32 cellular contexts compared by ENCODE assay signal in the genomic region with DNA sequence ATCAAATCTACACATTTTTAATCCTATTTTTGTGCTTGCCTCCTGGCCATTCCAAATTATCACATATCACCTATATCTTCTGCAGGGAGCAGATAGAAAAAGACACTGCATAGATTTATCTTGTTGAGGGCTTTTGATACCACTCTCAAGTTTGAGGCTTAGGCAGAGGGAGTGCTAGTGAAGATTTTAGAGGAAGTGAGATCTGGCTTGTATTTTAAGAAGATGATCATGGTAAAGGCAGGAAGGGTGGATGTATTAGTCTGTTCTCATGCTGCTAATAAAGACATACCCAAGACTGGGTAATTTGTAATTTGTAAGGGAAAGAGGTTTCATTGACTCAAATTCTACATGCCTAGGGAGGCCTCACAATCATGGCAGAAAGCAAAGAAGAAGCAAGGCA.
"Had no signal": no experiment of that assay in that cellular context is flagged by ENCODE, and none has a peak within 500 bp of the region (broad histone marks: within the 10 kb centered on the region; RNA-seq: fewer than 3 reads in every experiment).

No MANE protein-coding gene starts in this region.

- ATAC-seq: activated CD4-positive, CD25-positive, alpha-beta regulatory T cell treated with anti-CD3 and anti-CD28 coated beads, Interleukin-2, amount 50 U/mL, for 24 hours; body of pancreas; esophagus mucosa; left lobe of liver; stimulated activated memory B cell treated with anti-CD40 and anti-IgM and Interleukin-4, amounts not matched to agents 10 μg/mL and 1 μg/mL and 100 μg/mL, for 72 hours; stimulated activated naive CD8-positive, alpha-beta T cell treated with anti-CD3 and anti-CD28 coated beads, Interleukin-15, amount 100 ng/mL, for 72 hours; upper lobe of right lung had no signal

- FAIRE-seq: small intestine, TTC549 had no signal

- H3K36me3 Mint-ChIP-seq: activated naive CD8-positive, alpha-beta T cell; naive B cell; stimulated activated memory B cell treated with anti-CD40 and anti-IgM and Interleukin-4, amounts not matched to agents 10 μg/mL and 1 μg/mL and 100 μg/mL, for 72 hours had no signal

- H3K36me3 ChIP-seq: cardiac muscle cell, ovary, prostate gland, sigmoid colon, thyroid gland, upper lobe of right lung, WERI-Rb-1 had no signal

- H3K4me1 Mint-ChIP-seq: naive B cell; stimulated activated naive CD8-positive, alpha-beta T cell treated with anti-CD3 and anti-CD28 coated beads, Interleukin-15, amount 100 ng/mL, for 72 hours had no signal

- DNase-seq: activated CD4-positive, alpha-beta T cell treated with anti-CD3 and anti-CD28 coated beads for 48 hours; activated CD4-positive, alpha-beta T cell treated with anti-CD3 and anti-CD28 coated beads, Interleukin-2, amount 50 U/mL, for 48 hours; activated CD8-positive, alpha-beta memory T cell treated with anti-CD3 and anti-CD28 coated beads for 24 hours; activated effector memory CD4-positive, alpha-beta T cell treated with Interleukin-2 at 50 U/mL for 16 hours; activated naive CD4-positive, alpha-beta T cell treated with Interleukin-2 at 50 U/mL for 16 hours; anterior cingulate cortex; body of pancreas; cerebellar nuclear complex; foreskin fibroblast; head of caudate nucleus; naive B cell; ovary; sigmoid colon; small intestine; stimulated activated CD4-positive, alpha-beta T cell treated with anti-CD3 and anti-CD28 coated beads, Interleukin-4, amount 100 ng/mL, for 24 hours; stimulated activated naive CD8-positive, alpha-beta T cell treated with anti-CD3 and anti-CD28 coated beads, Interleukin-15, amount 100 ng/mL, for 72 hours; substantia nigra; T-helper 9 cell; thyroid gland; upper lobe of right lung; WERI-Rb-1 had no signal

- H3K9me3 ChIP-seq: body of pancreas, ovary, prostate gland, sigmoid colon, thyroid gland, upper lobe of right lung had no signal

- H3K4me1 ChIP-seq: body of pancreas, prostate gland, upper lobe of right lung had no signal

- H3K9me3 Mint-ChIP-seq: stimulated activated memory B cell treated with anti-CD40 and anti-IgM and Interleukin-4, amounts not matched to agents 10 μg/mL and 1 μg/mL and 100 μg/mL, for 72 hours; stimulated activated naive CD8-positive, alpha-beta T cell treated with anti-CD3 and anti-CD28 coated beads, Interleukin-15, amount 100 ng/mL, for 72 hours; T-helper 1 cell treated with Interleukin-12 subunit alpha and Interleukin-12 subunit beta and Interleukin-4 antibody, amounts not matched to agents 30 μg/mL and 1 μg/mL, for 36 hours had no signal

- H3K4me3 Mint-ChIP-seq: activated naive CD8-positive, alpha-beta T cell; naive B cell; stimulated activated memory B cell treated with anti-CD40 and anti-IgM and Interleukin-4, amounts not matched to agents 10 μg/mL and 1 μg/mL and 100 μg/mL, for 72 hours; stimulated activated naive CD8-positive, alpha-beta T cell treated with anti-CD3 and anti-CD28 coated beads, Interleukin-15, amount 100 ng/mL, for 72 hours; T-helper 1 cell treated with Interleukin-12 subunit alpha and Interleukin-12 subunit beta and Interleukin-4 antibody, amounts not matched to agents 30 μg/mL and 1 μg/mL, for 36 hours had no signal

- H3K27ac Mint-ChIP-seq: activated naive CD8-positive, alpha-beta T cell; naive B cell; stimulated activated memory B cell treated with anti-CD40 and anti-IgM and Interleukin-4, amounts not matched to agents 10 μg/mL and 1 μg/mL and 100 μg/mL, for 72 hours; stimulated activated naive CD8-positive, alpha-beta T cell treated with anti-CD3 and anti-CD28 coated beads, Interleukin-15, amount 100 ng/mL, for 72 hours; T-helper 1 cell treated with Interleukin-12 subunit alpha and Interleukin-12 subunit beta and Interleukin-4 antibody, amounts not matched to agents 30 μg/mL and 1 μg/mL, for 36 hours had no signal

- H3K27me3 ChIP-seq: body of pancreas, cardiac muscle cell, ovary, sigmoid colon, thyroid gland, upper lobe of right lung had no signal

- H3K4me3 ChIP-seq: body of pancreas, cardiac muscle cell, coronary artery, lung, ovary, prostate gland, sigmoid colon, thyroid gland, upper lobe of right lung had no signal

- H3K27ac ChIP-seq: body of pancreas, cardiac muscle cell, ovary, prostate gland, upper lobe of right lung, WERI-Rb-1 had no signal
